In the genomic region with DNA sequence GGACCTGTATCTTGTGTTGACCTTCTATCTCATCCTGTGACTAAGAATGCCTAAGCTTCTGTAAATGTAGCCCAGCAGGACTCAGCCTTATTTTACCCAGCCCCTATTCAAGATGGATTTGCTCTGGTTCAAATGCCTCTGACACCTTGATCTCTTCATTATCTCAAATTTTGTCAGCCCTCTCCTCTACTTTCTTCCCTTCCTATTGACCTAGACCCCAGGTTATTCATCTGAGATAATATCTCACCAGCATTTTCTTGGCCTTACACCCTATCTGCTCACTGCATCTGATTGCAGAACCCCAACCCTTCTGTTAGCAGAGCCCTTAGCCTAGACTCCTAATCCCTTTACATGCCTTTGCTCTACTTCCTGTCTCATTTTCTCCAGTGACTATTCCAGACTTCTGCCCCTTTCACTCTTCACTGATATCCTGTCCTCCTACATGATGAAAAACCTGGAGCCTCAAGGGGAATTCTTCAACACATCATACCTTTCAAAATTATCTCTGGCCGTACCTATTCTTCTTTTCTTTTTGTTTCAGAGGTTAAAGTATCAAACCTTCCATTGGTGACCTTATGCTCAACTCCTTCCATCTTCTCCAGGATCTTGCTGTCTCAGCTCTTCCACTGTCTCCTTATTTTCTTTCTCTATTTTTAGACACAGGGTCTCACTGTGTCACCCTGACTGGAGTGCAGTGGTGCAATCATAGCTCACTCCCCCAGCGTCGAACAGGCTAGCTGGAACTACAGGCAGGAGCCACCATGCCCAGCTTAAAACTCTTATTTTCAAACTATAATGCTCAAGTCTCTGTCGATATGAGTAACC, we compare ENCODE assay signal across 1 cellular context.
TF ChIP-seq lines count a peak whose summit lies in the region.

No MANE protein-coding gene starts in this region.

TF ChIP-seq in K562, 482 proteins besides CTCF, POLR2A, EP300 and RAD21 (continued from another document and continues in another):
- TF ChIP-seq, protein P1, sequence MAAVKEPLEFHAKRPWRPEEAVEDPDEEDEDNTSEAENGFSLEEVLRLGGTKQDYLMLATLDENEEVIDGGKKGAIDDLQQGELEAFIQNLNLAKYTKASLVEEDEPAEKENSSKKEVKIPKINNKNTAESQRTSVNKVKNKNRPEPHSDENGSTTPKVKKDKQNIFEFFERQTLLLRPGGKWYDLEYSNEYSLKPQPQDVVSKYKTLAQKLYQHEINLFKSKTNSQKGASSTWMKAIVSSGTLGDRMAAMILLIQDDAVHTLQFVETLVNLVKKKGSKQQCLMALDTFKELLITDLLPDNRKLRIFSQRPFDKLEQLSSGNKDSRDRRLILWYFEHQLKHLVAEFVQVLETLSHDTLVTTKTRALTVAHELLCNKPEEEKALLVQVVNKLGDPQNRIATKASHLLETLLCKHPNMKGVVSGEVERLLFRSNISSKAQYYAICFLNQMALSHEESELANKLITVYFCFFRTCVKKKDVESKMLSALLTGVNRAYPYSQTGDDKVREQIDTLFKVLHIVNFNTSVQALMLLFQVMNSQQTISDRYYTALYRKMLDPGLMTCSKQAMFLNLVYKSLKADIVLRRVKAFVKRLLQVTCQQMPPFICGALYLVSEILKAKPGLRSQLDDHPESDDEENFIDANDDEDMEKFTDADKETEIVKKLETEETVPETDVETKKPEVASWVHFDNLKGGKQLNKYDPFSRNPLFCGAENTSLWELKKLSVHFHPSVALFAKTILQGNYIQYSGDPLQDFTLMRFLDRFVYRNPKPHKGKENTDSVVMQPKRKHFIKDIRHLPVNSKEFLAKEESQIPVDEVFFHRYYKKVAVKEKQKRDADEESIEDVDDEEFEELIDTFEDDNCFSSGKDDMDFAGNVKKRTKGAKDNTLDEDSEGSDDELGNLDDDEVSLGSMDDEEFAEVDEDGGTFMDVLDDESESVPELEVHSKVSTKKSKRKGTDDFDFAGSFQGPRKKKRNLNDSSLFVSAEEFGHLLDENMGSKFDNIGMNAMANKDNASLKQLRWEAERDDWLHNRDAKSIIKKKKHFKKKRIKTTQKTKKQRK (IDR thresholded peaks at IDR 0.05; ENCODE audit: borderline replicate concordance, low read depth, low read length): no peak
- TF ChIP-seq STAT5A (IDR thresholded peaks at IDR 0.05; ENCODE audit: borderline replicate concordance, low read length) (peak; percentile 16; the same call in 1 of the 2 replicates), CC2D1A (IDR thresholded peaks at IDR 0.05) (no peak), DACH1 (IDR thresholded peaks at IDR 0.05; ENCODE audit: partially characterized antibody) (no peak), LARP7 (IDR thresholded peaks at IDR 0.05) (no peak), ATF7 (IDR thresholded peaks at IDR 0.05) (no peak), ZEB2 (IDR thresholded peaks at IDR 0.05) (no peak), KDM4B (IDR thresholded peaks at IDR 0.05; ENCODE audit: borderline replicate concordance in 2 of 2, low read depth in 1 of 2) (no peak), CHD2 (IDR thresholded peaks at IDR 0.05; ENCODE audit: low read depth, low read length) (no peak), RBM14 (IDR thresholded peaks at IDR 0.05; ENCODE audit: borderline replicate concordance, insufficient read depth, low read depth, low read length) (no peak), GABPA (tag; conservative IDR thresholded peaks at IDR 0.05; ENCODE audit: low read depth) (no peak), HSF4 (CRISPR knock-in tag; IDR thresholded peaks at IDR 0.05; ENCODE audit: borderline replicate concordance) (peak; percentile 96), MTA2 (IDR thresholded peaks at IDR 0.05; ENCODE audit: low read depth) (peak; percentile 47), ZKSCAN8 (CRISPR knock-in tag; IDR thresholded peaks at IDR 0.05) (peak; percentile 74; the same call in 1 of the 2 replicates), ZNF124 (CRISPR knock-in tag; IDR thresholded peaks at IDR 0.05) (no peak), ZNF75A (CRISPR knock-in tag; IDR thresholded peaks at IDR 0.05) (peak; percentile 71), CHD4 (IDR thresholded peaks at IDR 0.05; ENCODE audit: insufficient read depth, insufficient replicate concordance, low read depth, low read length, poor library complexity, severe bottlenecking) (no peak), MYC (IDR thresholded peaks at IDR 0.05; ENCODE audit: low read depth, low read length) (no peak), MYC (CRISPR knock-in tag; IDR thresholded peaks at IDR 0.05; ENCODE audit: borderline replicate concordance, low read depth) (peak; percentile 90), ZNF133 (CRISPR knock-in tag; IDR thresholded peaks at IDR 0.05) (peak; percentile 85), ZNF780A (CRISPR knock-in tag; IDR thresholded peaks at IDR 0.05) (no peak), PRMT5 (CRISPR knock-in tag; IDR thresholded peaks at IDR 0.05) (no peak), ZNF316 (IDR thresholded peaks at IDR 0.05) (peak; percentile 88), RB1 (IDR thresholded peaks at IDR 0.05; ENCODE audit: low read depth) (no peak), ZFP1 (CRISPR knock-in tag; IDR thresholded peaks at IDR 0.05) (no peak), IRF2 (CRISPR knock-in tag; IDR thresholded peaks at IDR 0.05) (no peak), MTA3 (IDR thresholded peaks at IDR 0.05; ENCODE audit: borderline replicate concordance) (no peak), ZNF408 (CRISPR knock-in tag; IDR thresholded peaks at IDR 0.05; ENCODE audit: low read depth) (no peak), ZNF143 (CRISPR knock-in tag; IDR thresholded peaks at IDR 0.05) (no peak), GATAD2B (IDR thresholded peaks at IDR 0.05; ENCODE audit: borderline replicate concordance) (no peak), CXXC5 (CRISPR knock-in tag; IDR thresholded peaks at IDR 0.05) (peak; percentile 93), RNF2 (IDR thresholded peaks at IDR 0.05) (no peak), WHSC1 (IDR thresholded peaks at IDR 0.05; ENCODE audit: low read length) (no peak), PHB (CRISPR knock-in tag; IDR thresholded peaks at IDR 0.05) (0 out of 2 replicates have a peak, but pooled peaks have one; percentile 19), RBM34 (IDR thresholded peaks at IDR 0.05; ENCODE audit: borderline replicate concordance, insufficient read depth, low read length) (no peak), TARDBP (IDR thresholded peaks at IDR 0.05) (no peak), NFIC (IDR thresholded peaks at IDR 0.05) (no peak), TBL1XR1 (IDR thresholded peaks at IDR 0.05; ENCODE audit: low read length in 2 of 2) (no peak), DNMT1 (IDR thresholded peaks at IDR 0.05) (no peak), RUNX1 (IDR thresholded peaks at IDR 0.05; ENCODE audit: low read depth) (no peak), SMAD3 (CRISPR knock-in tag; conservative IDR thresholded peaks at IDR 0.05) (peak; percentile 96), RBM17 (IDR thresholded peaks at IDR 0.05; ENCODE audit: borderline replicate concordance, low read depth, low read length) (no peak), DDX20 (tag; IDR thresholded peaks at IDR 0.05; ENCODE audit: low read depth) (peak; percentile 93; the same call in 1 of the 2 replicates), SAP30 (IDR thresholded peaks at IDR 0.05; ENCODE audit: borderline replicate concordance, insufficient read depth, low read depth, low read length, poor library complexity, severe bottlenecking) (no peak), ZNF311 (CRISPR knock-in tag; IDR thresholded peaks at IDR 0.05) (peak; percentile 99), RAD51 (IDR thresholded peaks at IDR 0.05; ENCODE audit: borderline replicate concordance, low read depth) (no peak), RBM39 (optimal IDR thresholded peaks at IDR 0.05; ENCODE audit: low read depth, low read length) (no peak), ARHGAP35 (IDR thresholded peaks at IDR 0.05; ENCODE audit: partially characterized antibody) (no peak), ZNF140 (CRISPR knock-in tag; IDR thresholded peaks at IDR 0.05) (peak; percentile 81; the same call in 1 of the 2 replicates)
- TF ChIP-seq, protein P2, sequence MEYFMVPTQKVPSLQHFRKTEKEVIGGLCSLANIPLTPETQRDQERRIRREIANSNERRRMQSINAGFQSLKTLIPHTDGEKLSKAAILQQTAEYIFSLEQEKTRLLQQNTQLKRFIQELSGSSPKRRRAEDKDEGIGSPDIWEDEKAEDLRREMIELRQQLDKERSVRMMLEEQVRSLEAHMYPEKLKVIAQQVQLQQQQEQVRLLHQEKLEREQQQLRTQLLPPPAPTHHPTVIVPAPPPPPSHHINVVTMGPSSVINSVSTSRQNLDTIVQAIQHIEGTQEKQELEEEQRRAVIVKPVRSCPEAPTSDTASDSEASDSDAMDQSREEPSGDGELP (CRISPR knock-in tag; IDR thresholded peaks at IDR 0.05; ENCODE audit: borderline replicate concordance): no peak
- TF ChIP-seq, protein P3, sequence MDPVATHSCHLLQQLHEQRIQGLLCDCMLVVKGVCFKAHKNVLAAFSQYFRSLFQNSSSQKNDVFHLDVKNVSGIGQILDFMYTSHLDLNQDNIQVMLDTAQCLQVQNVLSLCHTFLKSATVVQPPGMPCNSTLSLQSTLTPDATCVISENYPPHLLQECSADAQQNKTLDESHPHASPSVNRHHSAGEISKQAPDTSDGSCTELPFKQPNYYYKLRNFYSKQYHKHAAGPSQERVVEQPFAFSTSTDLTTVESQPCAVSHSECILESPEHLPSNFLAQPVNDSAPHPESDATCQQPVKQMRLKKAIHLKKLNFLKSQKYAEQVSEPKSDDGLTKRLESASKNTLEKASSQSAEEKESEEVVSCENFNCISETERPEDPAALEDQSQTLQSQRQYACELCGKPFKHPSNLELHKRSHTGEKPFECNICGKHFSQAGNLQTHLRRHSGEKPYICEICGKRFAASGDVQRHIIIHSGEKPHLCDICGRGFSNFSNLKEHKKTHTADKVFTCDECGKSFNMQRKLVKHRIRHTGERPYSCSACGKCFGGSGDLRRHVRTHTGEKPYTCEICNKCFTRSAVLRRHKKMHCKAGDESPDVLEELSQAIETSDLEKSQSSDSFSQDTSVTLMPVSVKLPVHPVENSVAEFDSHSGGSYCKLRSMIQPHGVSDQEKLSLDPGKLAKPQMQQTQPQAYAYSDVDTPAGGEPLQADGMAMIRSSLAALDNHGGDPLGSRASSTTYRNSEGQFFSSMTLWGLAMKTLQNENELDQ (CRISPR knock-in tag; IDR thresholded peaks at IDR 0.05; ENCODE audit: borderline replicate concordance): no peak
- TF ChIP-seq, protein P4, sequence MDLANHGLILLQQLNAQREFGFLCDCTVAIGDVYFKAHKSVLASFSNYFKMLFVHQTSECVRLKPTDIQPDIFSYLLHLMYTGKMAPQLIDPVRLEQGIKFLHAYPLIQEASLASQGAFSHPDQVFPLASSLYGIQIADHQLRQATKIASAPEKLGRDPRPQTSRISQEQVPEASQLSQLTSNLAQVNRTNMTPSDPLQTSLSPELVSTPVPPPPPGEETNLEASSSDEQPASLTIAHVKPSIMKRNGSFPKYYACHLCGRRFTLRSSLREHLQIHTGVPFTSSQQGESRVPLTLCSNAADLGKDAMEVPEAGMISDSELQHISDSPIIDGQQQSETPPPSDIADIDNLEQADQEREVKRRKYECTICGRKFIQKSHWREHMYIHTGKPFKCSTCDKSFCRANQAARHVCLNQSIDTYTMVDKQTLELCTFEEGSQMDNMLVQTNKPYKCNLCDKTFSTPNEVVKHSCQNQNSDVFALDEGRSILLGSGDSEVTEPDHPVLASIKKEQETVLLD (IDR thresholded peaks at IDR 0.05): peak; percentile 28; the same call in 1 of the 2 replicates
- TF ChIP-seq, protein P5, sequence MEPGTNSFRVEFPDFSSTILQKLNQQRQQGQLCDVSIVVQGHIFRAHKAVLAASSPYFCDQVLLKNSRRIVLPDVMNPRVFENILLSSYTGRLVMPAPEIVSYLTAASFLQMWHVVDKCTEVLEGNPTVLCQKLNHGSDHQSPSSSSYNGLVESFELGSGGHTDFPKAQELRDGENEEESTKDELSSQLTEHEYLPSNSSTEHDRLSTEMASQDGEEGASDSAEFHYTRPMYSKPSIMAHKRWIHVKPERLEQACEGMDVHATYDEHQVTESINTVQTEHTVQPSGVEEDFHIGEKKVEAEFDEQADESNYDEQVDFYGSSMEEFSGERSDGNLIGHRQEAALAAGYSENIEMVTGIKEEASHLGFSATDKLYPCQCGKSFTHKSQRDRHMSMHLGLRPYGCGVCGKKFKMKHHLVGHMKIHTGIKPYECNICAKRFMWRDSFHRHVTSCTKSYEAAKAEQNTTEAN (CRISPR knock-in tag; IDR thresholded peaks at IDR 0.05): no peak
- TF ChIP-seq, protein P6, sequence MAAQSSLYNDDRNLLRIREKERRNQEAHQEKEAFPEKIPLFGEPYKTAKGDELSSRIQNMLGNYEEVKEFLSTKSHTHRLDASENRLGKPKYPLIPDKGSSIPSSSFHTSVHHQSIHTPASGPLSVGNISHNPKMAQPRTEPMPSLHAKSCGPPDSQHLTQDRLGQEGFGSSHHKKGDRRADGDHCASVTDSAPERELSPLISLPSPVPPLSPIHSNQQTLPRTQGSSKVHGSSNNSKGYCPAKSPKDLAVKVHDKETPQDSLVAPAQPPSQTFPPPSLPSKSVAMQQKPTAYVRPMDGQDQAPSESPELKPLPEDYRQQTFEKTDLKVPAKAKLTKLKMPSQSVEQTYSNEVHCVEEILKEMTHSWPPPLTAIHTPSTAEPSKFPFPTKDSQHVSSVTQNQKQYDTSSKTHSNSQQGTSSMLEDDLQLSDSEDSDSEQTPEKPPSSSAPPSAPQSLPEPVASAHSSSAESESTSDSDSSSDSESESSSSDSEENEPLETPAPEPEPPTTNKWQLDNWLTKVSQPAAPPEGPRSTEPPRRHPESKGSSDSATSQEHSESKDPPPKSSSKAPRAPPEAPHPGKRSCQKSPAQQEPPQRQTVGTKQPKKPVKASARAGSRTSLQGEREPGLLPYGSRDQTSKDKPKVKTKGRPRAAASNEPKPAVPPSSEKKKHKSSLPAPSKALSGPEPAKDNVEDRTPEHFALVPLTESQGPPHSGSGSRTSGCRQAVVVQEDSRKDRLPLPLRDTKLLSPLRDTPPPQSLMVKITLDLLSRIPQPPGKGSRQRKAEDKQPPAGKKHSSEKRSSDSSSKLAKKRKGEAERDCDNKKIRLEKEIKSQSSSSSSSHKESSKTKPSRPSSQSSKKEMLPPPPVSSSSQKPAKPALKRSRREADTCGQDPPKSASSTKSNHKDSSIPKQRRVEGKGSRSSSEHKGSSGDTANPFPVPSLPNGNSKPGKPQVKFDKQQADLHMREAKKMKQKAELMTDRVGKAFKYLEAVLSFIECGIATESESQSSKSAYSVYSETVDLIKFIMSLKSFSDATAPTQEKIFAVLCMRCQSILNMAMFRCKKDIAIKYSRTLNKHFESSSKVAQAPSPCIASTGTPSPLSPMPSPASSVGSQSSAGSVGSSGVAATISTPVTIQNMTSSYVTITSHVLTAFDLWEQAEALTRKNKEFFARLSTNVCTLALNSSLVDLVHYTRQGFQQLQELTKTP (IDR thresholded peaks at IDR 0.05; ENCODE audit: low read depth in 1 of 2, partially characterized antibody in 2 of 2): no peak
- TF ChIP-seq, protein P7, sequence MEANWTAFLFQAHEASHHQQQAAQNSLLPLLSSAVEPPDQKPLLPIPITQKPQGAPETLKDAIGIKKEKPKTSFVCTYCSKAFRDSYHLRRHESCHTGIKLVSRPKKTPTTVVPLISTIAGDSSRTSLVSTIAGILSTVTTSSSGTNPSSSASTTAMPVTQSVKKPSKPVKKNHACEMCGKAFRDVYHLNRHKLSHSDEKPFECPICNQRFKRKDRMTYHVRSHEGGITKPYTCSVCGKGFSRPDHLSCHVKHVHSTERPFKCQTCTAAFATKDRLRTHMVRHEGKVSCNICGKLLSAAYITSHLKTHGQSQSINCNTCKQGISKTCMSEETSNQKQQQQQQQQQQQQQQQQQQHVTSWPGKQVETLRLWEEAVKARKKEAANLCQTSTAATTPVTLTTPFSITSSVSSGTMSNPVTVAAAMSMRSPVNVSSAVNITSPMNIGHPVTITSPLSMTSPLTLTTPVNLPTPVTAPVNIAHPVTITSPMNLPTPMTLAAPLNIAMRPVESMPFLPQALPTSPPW (CRISPR knock-in tag; IDR thresholded peaks at IDR 0.05): no peak; the same call in 1 of the 2 replicates
